In the genomic region with DNA sequence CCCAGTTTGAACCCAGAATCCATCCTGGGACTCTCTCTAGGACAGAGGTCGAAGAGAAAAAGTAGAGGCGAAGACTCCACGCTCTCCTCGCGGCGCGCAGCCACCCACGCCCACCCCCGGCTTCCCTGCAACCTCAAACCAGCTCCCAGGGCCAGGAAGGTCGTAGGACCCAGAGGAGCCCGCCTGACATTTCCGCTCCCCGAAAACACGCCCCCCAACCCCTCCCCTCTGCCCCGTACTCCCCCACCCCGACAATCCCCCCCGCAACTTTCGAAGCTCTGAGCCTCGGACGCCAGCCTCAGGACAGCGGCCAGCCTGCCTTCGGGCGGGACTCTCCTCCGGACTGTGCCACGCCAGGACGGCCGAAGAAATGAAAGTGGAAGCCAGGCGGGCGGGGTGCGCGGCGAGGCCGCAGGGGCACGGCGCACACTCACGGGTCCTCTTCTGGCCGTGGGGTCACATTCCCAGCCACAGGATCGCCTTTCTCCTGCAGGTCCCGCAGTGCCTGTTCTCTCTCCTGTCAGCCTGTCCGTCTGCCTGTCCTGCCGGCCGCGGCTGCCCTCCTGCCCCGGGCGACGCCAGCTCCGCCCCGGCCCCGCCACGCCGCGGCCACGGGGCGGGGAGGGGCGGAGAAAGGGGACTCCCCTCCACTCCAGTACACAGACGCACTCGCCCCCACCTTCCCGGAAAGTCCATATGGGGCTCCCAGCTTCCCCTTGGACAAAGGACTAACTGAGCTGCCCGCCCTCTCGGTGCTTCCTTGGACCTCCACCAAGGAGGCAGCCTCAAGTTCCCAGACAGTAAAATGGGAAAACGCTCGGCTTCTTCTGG, we compare ENCODE assay signal across 1 cellular context.
A peak's percentile ranks its signal among the peaks of the same experiment; 100 is the strongest.
TF ChIP-seq lines count a peak whose summit lies in the region.

A gene (minus strand): TSS at position 535 of the 831 bp plus-strand sequence. CDS start 3,490 bp downstream, outside the sequence.

TF ChIP-seq in HepG2, 621 proteins besides CTCF, POLR2A, EP300 and RAD21 (continued from another document and continues in another):
- TF ChIP-seq, protein P1, sequence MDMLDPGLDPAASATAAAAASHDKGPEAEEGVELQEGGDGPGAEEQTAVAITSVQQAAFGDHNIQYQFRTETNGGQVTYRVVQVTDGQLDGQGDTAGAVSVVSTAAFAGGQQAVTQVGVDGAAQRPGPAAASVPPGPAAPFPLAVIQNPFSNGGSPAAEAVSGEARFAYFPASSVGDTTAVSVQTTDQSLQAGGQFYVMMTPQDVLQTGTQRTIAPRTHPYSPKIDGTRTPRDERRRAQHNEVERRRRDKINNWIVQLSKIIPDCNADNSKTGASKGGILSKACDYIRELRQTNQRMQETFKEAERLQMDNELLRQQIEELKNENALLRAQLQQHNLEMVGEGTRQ (IDR thresholded peaks at IDR 0.05; ENCODE audit: low read depth, low read length), result no peak
- TF ChIP-seq, protein P1 (CRISPR knock-in tag; IDR thresholded peaks at IDR 0.05; ENCODE audit: borderline replicate concordance), result no peak
- TF ChIP-seq ZNF780A (CRISPR knock-in tag; IDR thresholded peaks at IDR 0.05) (no peak), KMT2A (CRISPR knock-in tag; IDR thresholded peaks at IDR 0.05) (0 out of 2 replicates have a peak, but pooled peaks have one; percentile 29), MAZ (IDR thresholded peaks at IDR 0.05; ENCODE audit: borderline replicate concordance, low read depth, low read length) (0 out of 2 replicates have a peak, but pooled peaks have one; percentile 23), MAZ (CRISPR knock-in tag; IDR thresholded peaks at IDR 0.05; ENCODE audit: low read depth) (peak; percentile 38; the same call in 1 of the 2 replicates), ELF4 (CRISPR knock-in tag; IDR thresholded peaks at IDR 0.05; ENCODE audit: borderline replicate concordance) (no peak), KDM2A (CRISPR knock-in tag; IDR thresholded peaks at IDR 0.05; ENCODE audit: borderline replicate concordance, low read depth) (no peak; the same call in 1 of the 2 replicates), BRD4 (CRISPR knock-in tag; IDR thresholded peaks at IDR 0.05) (no peak), CBX2 (IDR thresholded peaks at IDR 0.05; ENCODE audit: low read depth, low read length) (no peak), CBX2 (CRISPR knock-in tag; IDR thresholded peaks at IDR 0.05; ENCODE audit: low read depth) (no peak), KDM3A (CRISPR knock-in tag; IDR thresholded peaks at IDR 0.05; ENCODE audit: low read depth) (no peak), NFE2L2 (IDR thresholded peaks at IDR 0.05; ENCODE audit: low read length) (no peak), ZNF335 (CRISPR knock-in tag; IDR thresholded peaks at IDR 0.05) (no peak), SETDB1 (CRISPR knock-in tag; IDR thresholded peaks at IDR 0.05; ENCODE audit: borderline replicate concordance) (no peak), ZNF251 (CRISPR knock-in tag; IDR thresholded peaks at IDR 0.05) (no peak), NR2F2 (IDR thresholded peaks at IDR 0.05; ENCODE audit: borderline replicate concordance, low read depth) (no peak), EEA1 (CRISPR knock-in tag; IDR thresholded peaks at IDR 0.05; ENCODE audit: borderline replicate concordance) (no peak), SP4 (CRISPR knock-in tag; IDR thresholded peaks at IDR 0.05) (peak; percentile 18; the same call in 1 of the 2 replicates), ZNF138 (CRISPR knock-in tag; IDR thresholded peaks at IDR 0.05; ENCODE audit: low read depth) (no peak), FOXO1 (CRISPR knock-in tag; IDR thresholded peaks at IDR 0.05) (no peak), ZNF235 (CRISPR knock-in tag; IDR thresholded peaks at IDR 0.05; ENCODE audit: borderline replicate concordance) (no peak), ZNF556 (CRISPR knock-in tag; IDR thresholded peaks at IDR 0.05; ENCODE audit: borderline replicate concordance) (no peak), ZNF782 (CRISPR knock-in tag; IDR thresholded peaks at IDR 0.05; ENCODE audit: borderline replicate concordance) (no peak), FOXA1 (IDR thresholded peaks at IDR 0.05) (no peak), FOXA1 (CRISPR knock-in tag; IDR thresholded peaks at IDR 0.05) (no peak), FIP1L1 (IDR thresholded peaks at IDR 0.05; ENCODE audit: borderline replicate concordance, insufficient read depth, low read depth, low read length) (no peak), MAF1 (CRISPR knock-in tag; IDR thresholded peaks at IDR 0.05; ENCODE audit: borderline replicate concordance) (no peak), NCOA2 (CRISPR knock-in tag; IDR thresholded peaks at IDR 0.05) (no peak; the same call in 1 of the 2 replicates), CHCHD3 (CRISPR knock-in tag; IDR thresholded peaks at IDR 0.05) (no peak), MED1 (CRISPR knock-in tag; IDR thresholded peaks at IDR 0.05) (0 out of 2 replicates have a peak, but pooled peaks have one; percentile 1)
- TF ChIP-seq, protein P2, sequence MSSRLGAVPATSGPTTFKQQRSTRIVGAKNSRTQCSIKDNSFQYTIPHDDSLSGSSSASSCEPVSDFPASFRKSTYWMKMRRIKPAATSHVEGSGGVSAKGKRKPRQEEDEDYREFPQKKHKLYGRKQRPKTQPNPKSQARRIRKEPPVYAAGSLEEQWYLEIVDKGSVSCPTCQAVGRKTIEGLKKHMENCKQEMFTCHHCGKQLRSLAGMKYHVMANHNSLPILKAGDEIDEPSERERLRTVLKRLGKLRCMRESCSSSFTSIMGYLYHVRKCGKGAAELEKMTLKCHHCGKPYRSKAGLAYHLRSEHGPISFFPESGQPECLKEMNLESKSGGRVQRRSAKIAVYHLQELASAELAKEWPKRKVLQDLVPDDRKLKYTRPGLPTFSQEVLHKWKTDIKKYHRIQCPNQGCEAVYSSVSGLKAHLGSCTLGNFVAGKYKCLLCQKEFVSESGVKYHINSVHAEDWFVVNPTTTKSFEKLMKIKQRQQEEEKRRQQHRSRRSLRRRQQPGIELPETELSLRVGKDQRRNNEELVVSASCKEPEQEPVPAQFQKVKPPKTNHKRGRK (CRISPR knock-in tag; IDR thresholded peaks at IDR 0.05), result no peak
- TF ChIP-seq, protein P3, sequence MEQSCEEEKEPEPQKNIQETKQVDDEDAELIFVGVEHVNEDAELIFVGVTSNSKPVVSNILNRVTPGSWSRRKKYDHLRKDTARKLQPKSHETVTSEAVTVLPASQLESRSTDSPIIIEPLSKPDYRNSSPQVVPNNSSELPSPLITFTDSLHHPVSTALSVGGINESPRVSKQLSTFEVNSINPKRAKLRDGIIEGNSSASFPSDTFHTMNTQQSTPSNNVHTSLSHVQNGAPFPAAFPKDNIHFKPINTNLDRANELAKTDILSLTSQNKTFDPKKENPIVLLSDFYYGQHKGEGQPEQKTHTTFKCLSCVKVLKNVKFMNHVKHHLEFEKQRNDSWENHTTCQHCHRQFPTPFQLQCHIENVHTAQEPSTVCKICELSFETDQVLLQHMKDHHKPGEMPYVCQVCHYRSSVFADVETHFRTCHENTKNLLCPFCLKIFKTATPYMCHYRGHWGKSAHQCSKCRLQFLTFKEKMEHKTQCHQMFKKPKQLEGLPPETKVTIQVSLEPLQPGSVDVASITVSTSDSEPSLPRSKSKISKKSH (CRISPR knock-in tag; IDR thresholded peaks at IDR 0.05; ENCODE audit: borderline replicate concordance), result no peak
- TF ChIP-seq, protein P4, sequence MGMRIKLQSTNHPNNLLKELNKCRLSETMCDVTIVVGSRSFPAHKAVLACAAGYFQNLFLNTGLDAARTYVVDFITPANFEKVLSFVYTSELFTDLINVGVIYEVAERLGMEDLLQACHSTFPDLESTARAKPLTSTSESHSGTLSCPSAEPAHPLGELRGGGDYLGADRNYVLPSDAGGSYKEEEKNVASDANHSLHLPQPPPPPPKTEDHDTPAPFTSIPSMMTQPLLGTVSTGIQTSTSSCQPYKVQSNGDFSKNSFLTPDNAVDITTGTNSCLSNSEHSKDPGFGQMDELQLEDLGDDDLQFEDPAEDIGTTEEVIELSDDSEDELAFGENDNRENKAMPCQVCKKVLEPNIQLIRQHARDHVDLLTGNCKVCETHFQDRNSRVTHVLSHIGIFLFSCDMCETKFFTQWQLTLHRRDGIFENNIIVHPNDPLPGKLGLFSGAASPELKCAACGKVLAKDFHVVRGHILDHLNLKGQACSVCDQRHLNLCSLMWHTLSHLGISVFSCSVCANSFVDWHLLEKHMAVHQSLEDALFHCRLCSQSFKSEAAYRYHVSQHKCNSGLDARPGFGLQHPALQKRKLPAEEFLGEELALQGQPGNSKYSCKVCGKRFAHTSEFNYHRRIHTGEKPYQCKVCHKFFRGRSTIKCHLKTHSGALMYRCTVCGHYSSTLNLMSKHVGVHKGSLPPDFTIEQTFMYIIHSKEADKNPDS (CRISPR knock-in tag; IDR thresholded peaks at IDR 0.05), result no peak
- TF ChIP-seq, protein P5, sequence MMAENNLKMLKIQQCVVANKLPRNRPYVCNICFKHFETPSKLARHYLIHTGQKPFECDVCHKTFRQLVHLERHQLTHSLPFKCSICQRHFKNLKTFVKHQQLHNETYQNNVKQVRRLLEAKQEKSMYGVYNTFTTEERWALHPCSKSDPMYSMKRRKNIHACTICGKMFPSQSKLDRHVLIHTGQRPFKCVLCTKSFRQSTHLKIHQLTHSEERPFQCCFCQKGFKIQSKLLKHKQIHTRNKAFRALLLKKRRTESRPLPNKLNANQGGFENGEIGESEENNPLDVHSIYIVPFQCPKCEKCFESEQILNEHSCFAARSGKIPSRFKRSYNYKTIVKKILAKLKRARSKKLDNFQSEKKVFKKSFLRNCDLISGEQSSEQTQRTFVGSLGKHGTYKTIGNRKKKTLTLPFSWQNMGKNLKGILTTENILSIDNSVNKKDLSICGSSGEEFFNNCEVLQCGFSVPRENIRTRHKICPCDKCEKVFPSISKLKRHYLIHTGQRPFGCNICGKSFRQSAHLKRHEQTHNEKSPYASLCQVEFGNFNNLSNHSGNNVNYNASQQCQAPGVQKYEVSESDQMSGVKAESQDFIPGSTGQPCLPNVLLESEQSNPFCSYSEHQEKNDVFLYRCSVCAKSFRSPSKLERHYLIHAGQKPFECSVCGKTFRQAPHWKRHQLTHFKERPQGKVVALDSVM (CRISPR knock-in tag; IDR thresholded peaks at IDR 0.05), result peak; percentile 80
- TF ChIP-seq, protein P6, sequence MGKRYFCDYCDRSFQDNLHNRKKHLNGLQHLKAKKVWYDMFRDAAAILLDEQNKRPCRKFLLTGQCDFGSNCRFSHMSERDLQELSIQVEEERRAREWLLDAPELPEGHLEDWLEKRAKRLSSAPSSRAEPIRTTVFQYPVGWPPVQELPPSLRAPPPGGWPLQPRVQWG (CRISPR knock-in tag; IDR thresholded peaks at IDR 0.05; ENCODE audit: borderline replicate concordance, low read depth), result no peak
- TF ChIP-seq, protein P7, sequence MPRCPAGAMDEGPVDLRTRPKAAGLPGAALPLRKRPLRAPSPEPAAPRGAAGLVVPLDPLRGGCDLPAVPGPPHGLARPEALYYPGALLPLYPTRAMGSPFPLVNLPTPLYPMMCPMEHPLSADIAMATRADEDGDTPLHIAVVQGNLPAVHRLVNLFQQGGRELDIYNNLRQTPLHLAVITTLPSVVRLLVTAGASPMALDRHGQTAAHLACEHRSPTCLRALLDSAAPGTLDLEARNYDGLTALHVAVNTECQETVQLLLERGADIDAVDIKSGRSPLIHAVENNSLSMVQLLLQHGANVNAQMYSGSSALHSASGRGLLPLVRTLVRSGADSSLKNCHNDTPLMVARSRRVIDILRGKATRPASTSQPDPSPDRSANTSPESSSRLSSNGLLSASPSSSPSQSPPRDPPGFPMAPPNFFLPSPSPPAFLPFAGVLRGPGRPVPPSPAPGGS (CRISPR knock-in tag; IDR thresholded peaks at IDR 0.05), result peak; percentile 81
- TF ChIP-seq, protein P8, sequence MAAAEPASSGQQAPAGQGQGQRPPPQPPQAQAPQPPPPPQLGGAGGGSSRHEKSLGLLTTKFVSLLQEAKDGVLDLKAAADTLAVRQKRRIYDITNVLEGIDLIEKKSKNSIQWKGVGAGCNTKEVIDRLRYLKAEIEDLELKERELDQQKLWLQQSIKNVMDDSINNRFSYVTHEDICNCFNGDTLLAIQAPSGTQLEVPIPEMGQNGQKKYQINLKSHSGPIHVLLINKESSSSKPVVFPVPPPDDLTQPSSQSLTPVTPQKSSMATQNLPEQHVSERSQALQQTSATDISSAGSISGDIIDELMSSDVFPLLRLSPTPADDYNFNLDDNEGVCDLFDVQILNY (CRISPR knock-in tag; conservative IDR thresholded peaks at IDR 0.05), result no peak
- TF ChIP-seq, protein P9, sequence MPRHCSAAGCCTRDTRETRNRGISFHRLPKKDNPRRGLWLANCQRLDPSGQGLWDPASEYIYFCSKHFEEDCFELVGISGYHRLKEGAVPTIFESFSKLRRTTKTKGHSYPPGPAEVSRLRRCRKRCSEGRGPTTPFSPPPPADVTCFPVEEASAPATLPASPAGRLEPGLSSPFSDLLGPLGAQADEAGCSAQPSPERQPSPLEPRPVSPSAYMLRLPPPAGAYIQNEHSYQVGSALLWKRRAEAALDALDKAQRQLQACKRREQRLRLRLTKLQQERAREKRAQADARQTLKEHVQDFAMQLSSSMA (CRISPR knock-in tag; IDR thresholded peaks at IDR 0.05), result no peak
- TF ChIP-seq, protein P10, sequence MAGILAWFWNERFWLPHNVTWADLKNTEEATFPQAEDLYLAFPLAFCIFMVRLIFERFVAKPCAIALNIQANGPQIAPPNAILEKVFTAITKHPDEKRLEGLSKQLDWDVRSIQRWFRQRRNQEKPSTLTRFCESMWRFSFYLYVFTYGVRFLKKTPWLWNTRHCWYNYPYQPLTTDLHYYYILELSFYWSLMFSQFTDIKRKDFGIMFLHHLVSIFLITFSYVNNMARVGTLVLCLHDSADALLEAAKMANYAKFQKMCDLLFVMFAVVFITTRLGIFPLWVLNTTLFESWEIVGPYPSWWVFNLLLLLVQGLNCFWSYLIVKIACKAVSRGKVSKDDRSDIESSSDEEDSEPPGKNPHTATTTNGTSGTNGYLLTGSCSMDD (CRISPR knock-in tag; IDR thresholded peaks at IDR 0.05), result no peak
